ENCODE assay signal across 29 cellular contexts in the genomic region with DNA sequence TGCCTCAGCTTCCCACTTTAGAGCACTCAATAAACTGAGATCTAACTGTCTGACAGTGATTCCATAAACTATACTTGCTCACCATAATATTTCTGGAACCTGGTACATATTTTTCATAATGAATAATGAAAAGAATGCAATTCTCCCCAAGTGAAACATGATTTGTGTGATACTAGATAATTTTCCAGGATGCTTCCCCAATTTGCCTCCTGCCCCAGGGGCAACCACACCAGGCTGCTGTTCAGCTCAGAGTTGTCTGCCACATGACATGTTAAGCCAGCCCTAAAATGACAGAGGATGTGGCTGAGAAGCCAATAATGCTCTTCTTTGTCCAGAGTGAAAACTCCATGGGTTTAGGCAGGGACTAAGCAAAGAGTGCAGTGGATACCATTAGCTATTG.
A peak's percentile ranks its signal among the peaks of the same experiment; 100 is the strongest.
DNase-seq lines count a peak whose midpoint lies in the region; ATAC-seq and TF ChIP-seq lines count a peak whose summit lies in the region.
"Had no signal": no experiment of that assay in that cellular context is flagged by ENCODE, and none has a peak within 500 bp of the region (broad histone marks: within the 10 kb centered on the region; RNA-seq: fewer than 3 reads in every experiment).

No MANE protein-coding gene starts in this region.

- H3K4me1 ChIP-seq in SK-N-SH (ENCODE audit: control insufficient read depth in 1 of 2, insufficient read depth in 2 of 2, low read depth in 1 of 2, low read length in 1 of 2), result peaks cover 0 to 6% of the 10 kb centered on the region in 2 experiments; a peak in 1 of 4 replicates
- H3K4me1 ChIP-seq: A549; BE2C; BLaER1; BLaER1 treated with 17β-estradiol and CSF1 and Interleukin-3, amounts not matched to agents 10 nM and 100 nM; Caco-2 had no signal

- H2AFZ ChIP-seq in SK-N-SH (ENCODE audit: low read depth), result no peak overlapping the region

- ATAC-seq in SK-N-SH treated with all-trans-retinoic acid at 6 μM for 48 hours, result no peak
- ATAC-seq: A549; CD8-positive, alpha-beta T cell had no signal

- H3K79me2 ChIP-seq in SK-N-SH (ENCODE audit: insufficient read depth), result no peaks in the 10 kb centered on the region

- no peaks in the 10 kb centered on the region for H3F3A ChIP-seq in SK-N-SH (replicated peaks; ENCODE audit: insufficient read depth)

- no peaks in the 10 kb centered on the region for H4K20me1 ChIP-seq in SK-N-SH (ENCODE audit: insufficient read depth)
- H4K20me1 ChIP-seq: BLaER1; BLaER1 treated with 17β-estradiol and CSF1 and Interleukin-3, amounts not matched to agents 10 nM and 100 nM had no signal

- H3K27ac ChIP-seq in SK-N-SH (ENCODE audit: low read depth in 2 of 2, low read length in 1 of 2), result no peak overlapping the region
- H3K27ac ChIP-seq: 22Rv1; A549; BLaER1; BLaER1 treated with 17β-estradiol and CSF1 and Interleukin-3, amounts not matched to agents 10 nM and 100 nM; C4-2B had no signal

- peak in 1 of 2 experiments; percentile 40; a peak in 2 of 4 replicates for TF ChIP-seq EP300 in SK-N-SH (IDR thresholded peaks at IDR 0.05; ENCODE audit: borderline replicate concordance in 1 of 2, low read depth in 1 of 2, low read length in 1 of 2)

- H3K9me3 ChIP-seq in SK-N-SH, result no peaks in the 10 kb centered on the region
- H3K9me3 ChIP-seq: A549, BE2C, BLaER1, Caco-2 had no signal

- no peak overlapping the region for H3K4me2 ChIP-seq in SK-N-SH
- H3K4me2 ChIP-seq: A549; BLaER1; BLaER1 treated with 17β-estradiol and CSF1 and Interleukin-3, amounts not matched to agents 10 nM and 100 nM had no signal

- no peak overlapping the region for H3K9ac ChIP-seq in SK-N-SH
- H3K9ac ChIP-seq: BLaER1; BLaER1 treated with 17β-estradiol and CSF1 and Interleukin-3, amounts not matched to agents 10 nM and 100 nM had no signal

- no peak for TF ChIP-seq RAD21 in SK-N-SH (IDR thresholded peaks at IDR 0.05; ENCODE audit: low read length)

- H3K9me2 ChIP-seq in SK-N-SH, result no peaks in the 10 kb centered on the region

- no peaks in the 10 kb centered on the region for H3K27me3 ChIP-seq in SK-N-SH (ENCODE audit: insufficient read depth)
- H3K27me3 ChIP-seq: BLaER1; BLaER1 treated with 17β-estradiol and CSF1 and Interleukin-3, amounts not matched to agents 10 nM and 100 nM had no signal

- POLR2A ChIA-PET in SK-N-SH (lab: Yijun Ruan, JAX), result no interaction called here

- DNase-seq in SK-N-SH, result peak; percentile 28
- DNase-seq in islet precursor cell, result peak; percentile 7
- no peak for DNase-seq in NCI-H187 treated with DMSO at 0.1 percent for 48 hours (lab: John Stamatoyannopoulos, UW)
- DNase-seq: 8988T; ACHN; AML-193; BE2C; C1 segment of cervical spinal cord; Caco-2; Calu3; CD4-positive, alpha-beta memory T cell; CD4-positive, alpha-beta T cell; CD4-positive, CD25-positive, alpha-beta regulatory T cell; CD8-positive, alpha-beta memory T cell; CD8-positive, alpha-beta T cell; COR-L47; DMS 273 treated with DMSO at 0.1 percent for 48 hours; DMS153; DMS53; DMS79; DMS79 treated with DMSO at 0.1 percent for 48 hours; DND-41; EL had no signal

- no peak for TF ChIP-seq CTCF in SK-N-SH (IDR thresholded peaks at IDR 0.05)

- no peaks in the 10 kb centered on the region for H3K36me3 ChIP-seq in SK-N-SH (replicated peaks in 1 of 2; ENCODE audit: control insufficient read depth in 1 of 2, insufficient read depth in 2 of 2, low read length in 1 of 2)
- H3K36me3 ChIP-seq: BE2C; BLaER1; BLaER1 treated with 17β-estradiol and CSF1 and Interleukin-3, amounts not matched to agents 10 nM and 100 nM had no signal

- CTCF ChIA-PET in SK-N-SH (lab: Yijun Ruan, JAX), result interaction anchor here (1.0 to 1.2 kb wide), 2 partner anchors 11 to 66 kb away, joined by 3 read pairs; no protein-coding TSS in a partner anchor

- H3K4me3 ChIP-seq in SK-N-SH (ENCODE audit: low read depth in 2 of 2, low read length in 1 of 2), result no peak overlapping the region
- H3K4me3 ChIP-seq: A549; BLaER1; BLaER1 treated with 17β-estradiol and CSF1 and Interleukin-3, amounts not matched to agents 10 nM and 100 nM had no signal

TF ChIP-seq in SK-N-SH, 30 proteins besides CTCF, POLR2A, EP300 and RAD21:
- peak; percentile 72 for TF ChIP-seq RCOR1 (IDR thresholded peaks at IDR 0.05; ENCODE audit: low read length)
- no peak for TF ChIP-seq SIN3A (IDR thresholded peaks at IDR 0.05; ENCODE audit: borderline replicate concordance, low read depth, low read length)
- TF ChIP-seq GATA2 (CRISPR knock-in tag; IDR thresholded peaks at IDR 0.05), result peak; percentile 62
- TF ChIP-seq FOXJ3 (CRISPR knock-in tag; IDR thresholded peaks at IDR 0.05), result 0 out of 2 replicates have a peak, but pooled peaks have one; percentile 47
- no peak for TF ChIP-seq FOSL2 (IDR thresholded peaks at IDR 0.05; ENCODE audit: borderline replicate concordance, low read depth)
- peak; percentile 64; the same call in 1 of the 2 replicates for TF ChIP-seq MXI1 (IDR thresholded peaks at IDR 0.05; ENCODE audit: low read depth, low read length)

TF ChIP-seq in SK-N-SH treated with all-trans-retinoic acid at 6 μM for 48 hours, 23 proteins besides CTCF, POLR2A, EP300 and RAD21:
- no peak for TF ChIP-seq ZNF565 (CRISPR knock-in tag; conservative IDR thresholded peaks at IDR 0.05; ENCODE audit: low read depth)
